In the genomic region with DNA sequence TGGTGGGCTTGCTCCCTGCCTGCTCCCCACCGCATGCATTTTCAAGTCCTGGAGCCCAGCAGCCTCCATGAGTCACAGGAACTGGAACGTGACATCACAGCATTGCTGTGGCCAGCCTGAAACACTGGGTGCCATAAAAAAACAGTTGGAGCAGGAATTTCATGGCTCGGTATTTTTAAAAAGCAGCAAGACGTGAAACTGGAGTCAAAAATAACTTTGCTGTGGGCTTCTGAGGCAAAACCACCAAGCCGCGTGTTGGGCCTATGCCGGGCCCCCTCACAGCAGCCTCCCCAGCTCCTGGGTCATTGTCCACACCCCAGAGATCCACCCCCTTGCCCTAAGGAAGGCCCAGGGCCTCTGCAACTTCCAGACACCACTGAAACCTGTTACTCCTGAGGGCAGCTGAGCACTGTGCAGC, we compare ENCODE assay signal across 11 cellular contexts. TPM values are rescaled to one million over a fixed set of nuclear protein-coding genes. Genes with fewer than 3 reads are reported as not detected.
DNase-seq lines count a peak whose midpoint lies in the region; ATAC-seq and TF ChIP-seq lines count a peak whose summit lies in the region.
"Had no signal": no experiment of that assay in that cellular context is flagged by ENCODE, and none has a peak within 500 bp of the region (broad histone marks: within the 10 kb centered on the region; RNA-seq: fewer than 3 reads in every experiment).

No MANE protein-coding gene starts in this region.

- H3K4me3 ChIP-seq in AG10803 (ENCODE audit: low read length) (no peak overlapping the region), fibroblast of mammary gland (ENCODE audit: control insufficient read depth, low read depth, low read length) (no peak overlapping the region)

- H3K27me3 Mint-ChIP-seq in osteocyte (ENCODE audit: unreplicated experiment) = no peaks in the 10 kb centered on the region
- no peaks in the 10 kb centered on the region for H3K27me3 Mint-ChIP-seq in effector memory CD8-positive, alpha-beta T cell
- H3K27me3 Mint-ChIP-seq: stimulated activated naive B cell treated with anti-CD40 and anti-IgM and Interleukin-4, amounts not matched to agents 10 μg/mL and 1 μg/mL and 100 μg/mL, for 72 hours had no signal

- H3K27ac Mint-ChIP-seq in osteocyte (ENCODE audit: unreplicated experiment) = peak overlapping the region; percentile 91
- peak overlapping the region in 1 of 2 donors; percentile 6 for H3K27ac Mint-ChIP-seq in effector memory CD8-positive, alpha-beta T cell
- H3K27ac Mint-ChIP-seq: activated T-cell treated with anti-CD3 and anti-CD28 coated beads, Interleukin-2, amount 50 U/mL, for 72 hours; stimulated activated naive B cell treated with anti-CD40 and anti-IgM and Interleukin-4, amounts not matched to agents 10 μg/mL and 1 μg/mL and 100 μg/mL, for 72 hours had no signal

- no peak for ATAC-seq in HG03432 (IDR thresholded peaks at IDR 0.05; ENCODE audit: unreplicated experiment)
- no peak for ATAC-seq in effector memory CD8-positive, alpha-beta T cell (replicated peaks)
- ATAC-seq in GM19397 (IDR thresholded peaks at IDR 0.05; ENCODE audit: unreplicated experiment) = no peak
- ATAC-seq: activated T-cell treated with anti-CD3 and anti-CD28 coated beads, Interleukin-2, amount 50 U/mL, for 72 hours; stimulated activated naive B cell treated with anti-CD40 and anti-IgM and Interleukin-4, amounts not matched to agents 10 μg/mL and 1 μg/mL and 100 μg/mL, for 72 hours had no signal

- H3K9me3 Mint-ChIP-seq in osteocyte (ENCODE audit: unreplicated experiment) = no peaks in the 10 kb centered on the region
- H3K9me3 Mint-ChIP-seq in effector memory CD8-positive, alpha-beta T cell = no peaks in the 10 kb centered on the region
- H3K9me3 Mint-ChIP-seq: activated T-cell treated with anti-CD3 and anti-CD28 coated beads, Interleukin-2, amount 50 U/mL, for 72 hours; stimulated activated naive B cell treated with anti-CD40 and anti-IgM and Interleukin-4, amounts not matched to agents 10 μg/mL and 1 μg/mL and 100 μg/mL, for 72 hours had no signal

- H3K4me3 Mint-ChIP-seq in osteocyte (ENCODE audit: unreplicated experiment) = peak overlapping the region; percentile 35
- H3K4me3 Mint-ChIP-seq in effector memory CD8-positive, alpha-beta T cell = no peak overlapping the region
- H3K4me3 Mint-ChIP-seq: activated T-cell treated with anti-CD3 and anti-CD28 coated beads, Interleukin-2, amount 50 U/mL, for 72 hours; stimulated activated naive B cell treated with anti-CD40 and anti-IgM and Interleukin-4, amounts not matched to agents 10 μg/mL and 1 μg/mL and 100 μg/mL, for 72 hours had no signal

- H3K36me3 Mint-ChIP-seq in osteocyte (ENCODE audit: unreplicated experiment) = no peaks in the 10 kb centered on the region
- H3K36me3 Mint-ChIP-seq in effector memory CD8-positive, alpha-beta T cell (ENCODE audit: insufficient read depth) = no peaks in the 10 kb centered on the region

- TF ChIP-seq CTCF in AG10803 (conservative IDR thresholded peaks at IDR 0.05; ENCODE audit: low read length) (no peak), fibroblast of mammary gland (conservative IDR thresholded peaks at IDR 0.05; ENCODE audit: control insufficient read depth, insufficient read depth, low read depth, low read length) (no peak), osteocyte (IDR thresholded peaks at IDR 0.05) (no peak)

- peaks cover 63% of the 10 kb centered on the region for H3K4me1 Mint-ChIP-seq in osteocyte (ENCODE audit: unreplicated experiment)
- H3K4me1 Mint-ChIP-seq in effector memory CD8-positive, alpha-beta T cell (ENCODE audit: low read depth in 2 of 2) = peaks cover 16 to 24% of the 10 kb centered on the region in 2 donors

- DNase-seq in AG10803 (ENCODE audit: low read depth) (peak; percentile 91), RKO (ENCODE audit: low spot score) (peak; percentile 33), fibroblast of mammary gland (ENCODE audit: low read depth) (peak; percentile 87), osteocyte (ENCODE audit: extremely low spot score, unreplicated experiment) (no peak), NCI-H446 treated with DMSO at 0.1 percent for 48 hours (lab: John Stamatoyannopoulos, UW) (no peak)
- no peak for DNase-seq in effector memory CD8-positive, alpha-beta T cell
- DNase-seq: activated T-cell treated with anti-CD3 and anti-CD28 coated beads, Interleukin-2, amount 50 U/mL, for 72 hours; NCI-H69; stimulated activated naive B cell treated with anti-CD40 and anti-IgM and Interleukin-4, amounts not matched to agents 10 μg/mL and 1 μg/mL and 100 μg/mL, for 72 hours had no signal

RNA-seq across cellular contexts. Expression of gene DUSP7, which starts 33.8 kb away (rescaled TPM):
- 19.4 and 21.2 TPM in 2 replicates for total RNA-seq in osteocyte

Comparison
In these comparisons a context has a peak if more than half of its experiments do, and no peak if none do; other contexts are left out.
1. DNase-seq: peak in AG10803 (single experiment), RKO (single experiment) and fibroblast of mammary gland (single experiment); none in osteocyte (single experiment), effector memory CD8-positive, alpha-beta T cell (0 of 3) and NCI-H446 treated with DMSO at 0.1 percent for 48 hours (single experiment).